In genomic region chr15:63347074-63347859, GRCh38 we compare ENCODE assay signal across 1 cellular context.
TF ChIP-seq lines count a peak whose summit lies in the region.

No MANE protein-coding gene starts in this region.

TF ChIP-seq in K562, 482 proteins besides CTCF, POLR2A, EP300 and RAD21 (continued from another document):
- TF ChIP-seq ZBTB40 (IDR thresholded peaks at IDR 0.05) (peak; percentile 62), ZBTB40 (CRISPR knock-in tag; IDR thresholded peaks at IDR 0.05) (no peak), BRF1 (IDR thresholded peaks at IDR 0.05; ENCODE audit: borderline replicate concordance, extremely low read depth, insufficient read length) (no peak)
